ENCODE assay signal across 8 cellular contexts in genomic region chr1:158149175-158149574, GRCh38. TPM values are rescaled to one million over a fixed set of nuclear protein-coding genes. Genes with fewer than 3 reads are reported as not detected.
DNase-seq lines count a peak whose midpoint lies in the region; ATAC-seq and TF ChIP-seq lines count a peak whose summit lies in the region.

No MANE protein-coding gene starts in this region.

- H3K79me2 ChIP-seq in SU-DHL-6 (ENCODE audit: insufficient read depth, low read length), result no peaks in the 10 kb centered on the region

- intact Hi-C loops in esophagus squamous epithelium (cut with DNase I), result no loop called here
- intact Hi-C loops in prostate gland (cut with DNase I), result no loop called here

- no peak for ATAC-seq in GM21381 (IDR thresholded peaks at IDR 0.05; ENCODE audit: unreplicated experiment)

- no peaks in the 10 kb centered on the region for H4K20me1 ChIP-seq in SU-DHL-6 (ENCODE audit: low read depth, low read length)

- WGBS in esophagus squamous epithelium, 2 donors, result 37 to 41% methylated on average over 8 of the region's 8 CpGs
- 54% methylated on average over 8 of the region's 8 CpGs for WGBS in prostate gland

- no peaks in the 10 kb centered on the region for H3K9me2 ChIP-seq in SU-DHL-6 (replicated peaks; ENCODE audit: insufficient read depth, low read length)

- no peak for TF ChIP-seq POLR2A in esophagus squamous epithelium (IDR thresholded peaks at IDR 0.05)
- TF ChIP-seq POLR2A in prostate gland (IDR thresholded peaks at IDR 0.05), result no peak

- H3K27me3 ChIP-seq in SU-DHL-6 (ENCODE audit: low read length) (no peaks in the 10 kb centered on the region), esophagus squamous epithelium (peaks cover 0 to 4% (median 0%) of the 10 kb centered on the region in 4 donors), prostate gland (replicated peaks; ENCODE audit: insufficient read depth) (no peaks in the 10 kb centered on the region)

- H3K27ac ChIP-seq in SU-DHL-6 (ENCODE audit: low read depth, low read length) (no peak overlapping the region), esophagus squamous epithelium (peak overlapping the region in 3 of 4 donors; percentile 54 to 84 (median 66)), prostate gland (peak overlapping the region in 1 of 2 donors; percentile 13)

- peak overlapping the region; percentile 98 for H2AFZ ChIP-seq in SU-DHL-6 (ENCODE audit: low read depth, low read length, severe bottlenecking)

- H3K36me3 ChIP-seq in ES-I3 (ENCODE audit: insufficient read depth, low read length) (no peaks in the 10 kb centered on the region), SU-DHL-6 (ENCODE audit: low read length) (no peaks in the 10 kb centered on the region), esophagus squamous epithelium (no peaks in the 10 kb centered on the region), prostate gland (no peaks in the 10 kb centered on the region)

- DNase-seq in esophagus squamous epithelium (lab: John Stamatoyannopoulos, UW) (no peak), prostate gland (ENCODE audit: low spot score) (no peak), NCI-H82 treated with DMSO at 0.1 percent for 48 hours (lab: John Stamatoyannopoulos, UW; ENCODE audit: unreplicated experiment) (no peak), mesenteric fat pad (ENCODE audit: low spot score) (no peak)
- DNase-seq in stimulated activated naive CD4-positive, alpha-beta T cell treated with Interleukin-2 at 50 U/mL for 16 hours (lab: John Stamatoyannopoulos, UW), result no peak

- H3K9ac ChIP-seq in ES-I3 (ENCODE audit: low read depth, low read length) (peak overlapping the region; percentile 53; the same call in 1 of the 2 replicates), SU-DHL-6 (ENCODE audit: low read length) (peak overlapping the region; percentile 51)

- H3K4me3 ChIP-seq in SU-DHL-6 (ENCODE audit: insufficient read depth, low read length, poor library complexity, severe bottlenecking) (peak overlapping the region; percentile 59), esophagus squamous epithelium (peak overlapping the region; percentile 16 to 60 (median 40)), prostate gland (peak overlapping the region; percentile 19 to 20)

- H3K9me3 ChIP-seq in ES-I3 (ENCODE audit: control insufficient read depth, insufficient read depth, low read length) (no peaks in the 10 kb centered on the region), SU-DHL-6 (ENCODE audit: insufficient read depth, low read length) (no peaks in the 10 kb centered on the region), esophagus squamous epithelium (no peaks in the 10 kb centered on the region), prostate gland (no peaks in the 10 kb centered on the region)

- H3F3A ChIP-seq in SU-DHL-6 (ENCODE audit: insufficient read depth), result peaks cover 6% of the 10 kb centered on the region

- TF ChIP-seq CTCF in SU-DHL-6 (IDR thresholded peaks at IDR 0.05; ENCODE audit: insufficient read depth, low read length, poor library complexity, severe bottlenecking) (no peak), esophagus squamous epithelium (IDR thresholded peaks at IDR 0.05) (no peak), prostate gland (IDR thresholded peaks at IDR 0.05) (no peak)

- H3K4me1 ChIP-seq in ES-I3 (ENCODE audit: insufficient read depth, low read length), result peaks cover 4% of the 10 kb centered on the region; the same call in 1 of the 2 replicates
- H3K4me1 ChIP-seq in esophagus squamous epithelium, result peaks cover 10 to 43% (median 10%) of the 10 kb centered on the region in 3 donors
- peaks cover 2% of the 10 kb centered on the region for H3K4me1 ChIP-seq in prostate gland (replicated peaks)

- peak overlapping the region; percentile 55 for H3K4me2 ChIP-seq in SU-DHL-6 (ENCODE audit: low read depth, low read length, poor library complexity, severe bottlenecking)

RNA-seq across cellular contexts. Expression of gene CD1D, which starts 31.5 kb away (rescaled TPM):
- total RNA-seq in esophagus squamous epithelium, result 1 to 10 TPM in 2 of 4 donors, under 1 TPM in 1, not detected in 1; 0.83 to 1.9 (median 1.7) TPM
- total RNA-seq in prostate gland, result 1 to 10 TPM; 1.3 to 3.1 TPM
- total RNA-seq in mesenteric fat pad, result 5.1 TPM
